ENCODE assay signal across 6 cellular contexts in the genomic region with DNA sequence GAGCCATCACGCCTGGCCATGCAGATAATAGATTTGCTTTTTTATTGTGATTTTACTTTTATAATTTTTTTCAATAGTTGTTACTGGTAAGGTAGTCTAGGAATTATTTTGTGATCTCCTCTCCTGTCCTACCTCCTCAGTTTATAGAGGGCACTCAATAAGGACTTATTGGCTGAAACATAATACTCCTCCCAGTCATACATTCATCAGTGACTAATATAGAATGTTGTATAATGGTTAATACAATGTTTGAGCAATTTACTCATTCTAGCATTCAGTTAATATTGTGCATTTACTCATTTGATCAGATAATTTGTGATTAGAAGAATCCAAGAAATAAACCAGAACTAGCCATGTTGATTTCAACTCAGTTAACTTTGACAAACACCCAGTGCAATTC. TPM values are rescaled to one million over a fixed set of nuclear protein-coding genes. Genes with fewer than 3 reads are reported as not detected.
"Had no signal": no experiment of that assay in that cellular context is flagged by ENCODE, and none has a peak within 500 bp of the region (broad histone marks: within the 10 kb centered on the region; RNA-seq: fewer than 3 reads in every experiment).

No MANE protein-coding gene starts in this region.

- ATAC-seq: GM23338, HepG2 had no signal

- H3K27ac Mint-ChIP-seq: GM23338, H9, IgD-negative memory B cell had no signal

- H3K4me2 ChIP-seq: GM23338 had no signal

- H3K4me3 ChIP-seq: GM23338 had no signal

- H3K4me3 Mint-ChIP-seq: GM23338, H9, IgD-negative memory B cell had no signal

- DNase-seq: H9, KBM-7 had no signal

- H3K36me3 Mint-ChIP-seq: IgD-negative memory B cell had no signal

- H3K27ac ChIP-seq: HL-60 had no signal

- H2AFZ ChIP-seq: GM23338 had no signal

- H3K9me3 Mint-ChIP-seq: GM23338, H9, IgD-negative memory B cell had no signal

- H3K4me1 Mint-ChIP-seq: GM23338 had no signal

RNA-seq across cellular contexts. Expression of gene CNRIP1, which starts 41.6 kb away (rescaled TPM):
- total RNA-seq: HepG2 had no signal
- polyA plus RNA-seq: HepG2, IgD-negative memory B cell had no signal
